In the genomic region with DNA sequence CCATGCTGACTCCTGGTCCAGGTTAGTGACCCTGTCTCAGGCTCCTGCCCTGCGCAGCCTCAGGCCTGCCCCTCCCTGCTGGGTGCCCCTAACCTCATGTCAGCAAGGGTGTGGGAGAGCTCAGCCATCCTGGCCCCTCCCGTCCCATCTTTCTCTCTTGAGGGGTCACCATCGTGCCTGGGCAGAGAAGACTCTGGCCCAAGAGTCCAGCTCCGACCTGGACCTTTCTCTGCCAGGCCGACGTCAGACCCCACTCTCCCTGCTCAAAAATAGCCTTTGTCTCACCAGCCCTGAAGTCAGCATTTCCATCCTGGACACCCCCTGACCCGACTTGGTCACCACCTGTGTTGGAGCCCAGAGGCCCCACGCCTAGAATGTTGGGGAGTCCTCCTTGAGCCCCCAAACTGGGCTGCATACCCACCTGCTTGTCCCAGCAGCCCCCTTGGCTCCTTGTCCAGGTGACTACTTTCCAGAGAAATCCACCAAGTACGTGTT, we compare ENCODE assay signal across 28 cellular contexts. TPM values are rescaled to one million over a fixed set of nuclear protein-coding genes. Genes with fewer than 3 reads are reported as not detected.
DNase-seq lines count a peak whose midpoint lies in the region; ATAC-seq, FAIRE-seq and TF ChIP-seq lines count a peak whose summit lies in the region.
"Had no signal": no experiment of that assay in that cellular context is flagged by ENCODE, and none has a peak within 500 bp of the region (broad histone marks: within the 10 kb centered on the region; RNA-seq: fewer than 3 reads in every experiment).

No MANE protein-coding gene starts in this region.

- intact Hi-C loops in kidney (cut with DNase I) = no loop called here

- no peaks in the 10 kb centered on the region for H3K27me3 Mint-ChIP-seq in stimulated activated naive B cell treated with anti-CD40 and anti-IgM and Interleukin-4, amounts not matched to agents 10 μg/mL and 1 μg/mL and 100 μg/mL, for 72 hours
- no peaks in the 10 kb centered on the region for H3K27me3 Mint-ChIP-seq in stimulated activated memory B cell treated with anti-CD40 and anti-IgM and Interleukin-4, amounts not matched to agents 10 μg/mL and 1 μg/mL and 100 μg/mL, for 72 hours
- H3K27me3 Mint-ChIP-seq in neural progenitor cell (ENCODE audit: insufficient read depth, low read depth) = peaks cover 2% of the 10 kb centered on the region
- H3K27me3 Mint-ChIP-seq: naive thymus-derived CD8-positive, alpha-beta T cell; progenitor cell of endocrine pancreas had no signal

- TF ChIP-seq CTCF in kidney (IDR thresholded peaks at IDR 0.05; ENCODE audit: borderline replicate concordance, extremely low read depth, insufficient read depth) = no peak
- no peak for TF ChIP-seq CTCF in neural progenitor cell (IDR thresholded peaks at IDR 0.05)

- no peaks in the 10 kb centered on the region for H3K9me3 Mint-ChIP-seq in stimulated activated naive B cell treated with anti-CD40 and anti-IgM and Interleukin-4, amounts not matched to agents 10 μg/mL and 1 μg/mL and 100 μg/mL, for 72 hours
- H3K9me3 Mint-ChIP-seq in stimulated activated memory B cell treated with anti-CD40 and anti-IgM and Interleukin-4, amounts not matched to agents 10 μg/mL and 1 μg/mL and 100 μg/mL, for 72 hours = no peaks in the 10 kb centered on the region
- H3K9me3 Mint-ChIP-seq in neural progenitor cell = no peaks in the 10 kb centered on the region
- H3K9me3 Mint-ChIP-seq: naive thymus-derived CD8-positive, alpha-beta T cell; T-helper 1 cell treated with Interleukin-12 subunit alpha and Interleukin-12 subunit beta and Interleukin-4 antibody, amounts not matched to agents 30 μg/mL and 1 μg/mL, for 36 hours had no signal

- peak overlapping the region; percentile 66 for H3K27ac Mint-ChIP-seq in stimulated activated naive B cell treated with anti-CD40 and anti-IgM and Interleukin-4, amounts not matched to agents 10 μg/mL and 1 μg/mL and 100 μg/mL, for 72 hours
- H3K27ac Mint-ChIP-seq in stimulated activated memory B cell treated with anti-CD40 and anti-IgM and Interleukin-4, amounts not matched to agents 10 μg/mL and 1 μg/mL and 100 μg/mL, for 72 hours = no peak overlapping the region
- H3K27ac Mint-ChIP-seq in neural progenitor cell = no peak overlapping the region
- H3K27ac Mint-ChIP-seq: H9; progenitor cell of endocrine pancreas; T-helper 1 cell treated with Interleukin-12 subunit alpha and Interleukin-12 subunit beta and Interleukin-4 antibody, amounts not matched to agents 30 μg/mL and 1 μg/mL, for 36 hours had no signal

- no peaks in the 10 kb centered on the region for H3F3A ChIP-seq in neural progenitor cell (ENCODE audit: low read depth)

- H3K27me3 ChIP-seq in neural progenitor cell = no peaks in the 10 kb centered on the region
- H3K27me3 ChIP-seq: esophagus muscularis mucosa, gastrocnemius medialis, SJSA1 had no signal

- H3K4me1 ChIP-seq in kidney (ENCODE audit: control insufficient read depth in 1 of 2, insufficient read depth in 1 of 2, low read depth in 1 of 2, low read length in 2 of 2) (no peaks in the 10 kb centered on the region), neural progenitor cell (no peaks in the 10 kb centered on the region)
- H3K4me1 ChIP-seq: gastrocnemius medialis, SJSA1 had no signal

- FAIRE-seq in kidney (lab: Jason Lieb, UNC) = no peak
- FAIRE-seq: D721Med had no signal

- H3K4me3 ChIP-seq in kidney (ENCODE audit: low read length in 2 of 2) = no peak overlapping the region
- H3K4me3 ChIP-seq in neural progenitor cell = no peak overlapping the region
- H3K4me3 ChIP-seq: esophagus muscularis mucosa, gastrocnemius medialis, SJSA1 had no signal

- no peak overlapping the region for H3K27ac ChIP-seq in kidney (ENCODE audit: low read depth in 2 of 2, low read length in 2 of 2)
- no peak overlapping the region for H3K27ac ChIP-seq in neural progenitor cell
- H3K27ac ChIP-seq: esophagus muscularis mucosa, gastrocnemius medialis, SJSA1 had no signal

- peaks cover 11 to 18% of the 10 kb centered on the region in 2 donors for H3K4me1 Mint-ChIP-seq in stimulated activated naive B cell treated with anti-CD40 and anti-IgM and Interleukin-4, amounts not matched to agents 10 μg/mL and 1 μg/mL and 100 μg/mL, for 72 hours
- H3K4me1 Mint-ChIP-seq in stimulated activated memory B cell treated with anti-CD40 and anti-IgM and Interleukin-4, amounts not matched to agents 10 μg/mL and 1 μg/mL and 100 μg/mL, for 72 hours = peaks cover 20% of the 10 kb centered on the region
- H3K4me1 Mint-ChIP-seq in neural progenitor cell = no peaks in the 10 kb centered on the region
- H3K4me1 Mint-ChIP-seq: H9 had no signal

- DNase-seq in activated effector memory CD4-positive, alpha-beta T cell treated with anti-CD3 and anti-CD28 coated beads, Interleukin-2, amount 50 U/mL, for 16 hours = peak; percentile 55
- no peak for DNase-seq in activated effector memory CD4-positive, alpha-beta T cell treated with Interleukin-2 at 50 U/mL for 16 hours
- DNase-seq in activated CD8-positive, alpha-beta memory T cell treated with anti-CD3 and anti-CD28 coated beads, Interleukin-2, amount 50 U/mL, for 4 hours = peak; percentile 13
- peak; percentile 59 for DNase-seq in kidney
- no peak for DNase-seq in stimulated activated naive B cell treated with anti-CD40 and anti-IgM and Interleukin-4, amounts not matched to agents 10 μg/mL and 1 μg/mL and 100 μg/mL, for 72 hours
- no peak for DNase-seq in neural progenitor cell (ENCODE audit: low spot score)
- DNase-seq: ACHN; C1 segment of cervical spinal cord; central memory CD4-positive, alpha-beta T cell; EL; gastrocnemius medialis; H9; mesendoderm; NCI-H1930; NCI-H2227 treated with DMSO at 0.1 percent for 48 hours; NCI-H774; PC-3 had no signal

- H4K20me1 ChIP-seq in neural progenitor cell (ENCODE audit: low read depth) = no peaks in the 10 kb centered on the region

- no peak for ATAC-seq in stimulated activated naive B cell treated with anti-CD40 and anti-IgM and Interleukin-4, amounts not matched to agents 10 μg/mL and 1 μg/mL and 100 μg/mL, for 72 hours (replicated peaks)
- ATAC-seq in stimulated activated memory B cell treated with anti-CD40 and anti-IgM and Interleukin-4, amounts not matched to agents 10 μg/mL and 1 μg/mL and 100 μg/mL, for 72 hours = no peak
- no peak for ATAC-seq in HG03460 (IDR thresholded peaks at IDR 0.05; ENCODE audit: unreplicated experiment)
- ATAC-seq: gastrocnemius medialis; naive thymus-derived CD8-positive, alpha-beta T cell had no signal

- H3K36me3 ChIP-seq in kidney (ENCODE audit: control insufficient read depth in 1 of 2, insufficient read depth in 2 of 2, low read length in 2 of 2) = peaks cover 0 to 4% of the 10 kb centered on the region in 2 donors
- no peaks in the 10 kb centered on the region for H3K36me3 ChIP-seq in neural progenitor cell

- no peak overlapping the region for H2AFZ ChIP-seq in neural progenitor cell (replicated peaks)

- H3K4me3 Mint-ChIP-seq in stimulated activated naive B cell treated with anti-CD40 and anti-IgM and Interleukin-4, amounts not matched to agents 10 μg/mL and 1 μg/mL and 100 μg/mL, for 72 hours = no peak overlapping the region
- H3K4me3 Mint-ChIP-seq in stimulated activated memory B cell treated with anti-CD40 and anti-IgM and Interleukin-4, amounts not matched to agents 10 μg/mL and 1 μg/mL and 100 μg/mL, for 72 hours = no peak overlapping the region
- H3K4me3 Mint-ChIP-seq in neural progenitor cell = no peak overlapping the region
- H3K4me3 Mint-ChIP-seq: T-helper 1 cell treated with Interleukin-12 subunit alpha and Interleukin-12 subunit beta and Interleukin-4 antibody, amounts not matched to agents 30 μg/mL and 1 μg/mL, for 36 hours had no signal

- H3K9me3 ChIP-seq in kidney (ENCODE audit: control insufficient read depth in 1 of 2, low read length in 2 of 2) (no peaks in the 10 kb centered on the region), neural progenitor cell (ENCODE audit: low read depth) (no peaks in the 10 kb centered on the region)
- H3K9me3 ChIP-seq: esophagus muscularis mucosa, gastrocnemius medialis, SJSA1 had no signal

- no peak overlapping the region for H3K4me2 ChIP-seq in neural progenitor cell

- H3K79me2 ChIP-seq in neural progenitor cell (ENCODE audit: low read depth) = no peaks in the 10 kb centered on the region

- H3K9ac ChIP-seq in kidney (ENCODE audit: low read length in 2 of 2) (no peak overlapping the region), neural progenitor cell (no peak overlapping the region)

- H3K36me3 Mint-ChIP-seq in stimulated activated naive B cell treated with anti-CD40 and anti-IgM and Interleukin-4, amounts not matched to agents 10 μg/mL and 1 μg/mL and 100 μg/mL, for 72 hours = peaks cover 5% of the 10 kb centered on the region in 2 donors
- peaks cover 6% of the 10 kb centered on the region for H3K36me3 Mint-ChIP-seq in stimulated activated memory B cell treated with anti-CD40 and anti-IgM and Interleukin-4, amounts not matched to agents 10 μg/mL and 1 μg/mL and 100 μg/mL, for 72 hours
- H3K36me3 Mint-ChIP-seq in neural progenitor cell = no peaks in the 10 kb centered on the region

RNA-seq across cellular contexts. Expression of gene SCGB1C1, which starts 4.9 kb away (rescaled TPM):
- not detected for total RNA-seq in kidney
- polyA plus RNA-seq in kidney (ENCODE audit: insufficient read depth, low read depth, low replicate concordance) = not detected
- total RNA-seq in neural progenitor cell (ENCODE audit: low replicate concordance) = not detected in 2 replicates
- total RNA-seq: esophagus muscularis mucosa; gastrocnemius medialis; H9; HT1080; kidney epithelial cell; naive thymus-derived CD8-positive, alpha-beta T cell; PC-3; progenitor cell of endocrine pancreas; SJSA1; subcutaneous adipose tissue had no signal
- polyA plus RNA-seq: naive thymus-derived CD8-positive, alpha-beta T cell had no signal

RNA-seq across cellular contexts. Expression of gene BET1L, which starts 9.4 kb away (rescaled TPM):
- 56.5 TPM for total RNA-seq in kidney
- 43.9 TPM for polyA plus RNA-seq in kidney (ENCODE audit: insufficient read depth, low read depth, low replicate concordance)
- total RNA-seq in neural progenitor cell (ENCODE audit: low replicate concordance) = 13.1 and 16.8 TPM in 2 replicates

RNA-seq across cellular contexts. Expression of gene RIC8A, which starts 9.7 kb away (rescaled TPM):
- total RNA-seq in kidney = 92.1 TPM
- 52.3 TPM for polyA plus RNA-seq in kidney (ENCODE audit: insufficient read depth, low read depth, low replicate concordance)
- total RNA-seq in neural progenitor cell (ENCODE audit: low replicate concordance) = 45.0 and 67.2 TPM in 2 replicates

RNA-seq across cellular contexts. Expression of gene SIRT3, which starts 38.4 kb away (rescaled TPM):
- total RNA-seq in kidney = 28.3 TPM
- polyA plus RNA-seq in kidney (ENCODE audit: insufficient read depth, low read depth, low replicate concordance) = 28.7 TPM
- 22.4 and 22.6 TPM in 2 replicates for total RNA-seq in neural progenitor cell (ENCODE audit: low replicate concordance)

RNA-seq across cellular contexts. Expression of gene PSMD13, which starts 39.0 kb away (rescaled TPM):
- total RNA-seq in kidney (87.7 TPM), neural progenitor cell (ENCODE audit: low replicate concordance) (90.6 and 106 TPM in 2 replicates)
- 115 TPM for polyA plus RNA-seq in kidney (ENCODE audit: insufficient read depth, low read depth, low replicate concordance)

Comparison
In these comparisons a context has a peak if more than half of its experiments do, and no peak if none do; other contexts are left out.
1. DNase-seq: peak in activated effector memory CD4-positive, alpha-beta T cell treated with anti-CD3 and anti-CD28 coated beads, Interleukin-2, amount 50 U/mL, for 16 hours (single experiment), activated CD8-positive, alpha-beta memory T cell treated with anti-CD3 and anti-CD28 coated beads, Interleukin-2, amount 50 U/mL, for 4 hours (single experiment) and kidney (single experiment); none in activated effector memory CD4-positive, alpha-beta T cell treated with Interleukin-2 at 50 U/mL for 16 hours (single experiment), stimulated activated naive B cell treated with anti-CD40 and anti-IgM and Interleukin-4, amounts not matched to agents 10 μg/mL and 1 μg/mL and 100 μg/mL, for 72 hours (single experiment) and neural progenitor cell (single experiment).